11 cellular contexts compared by ENCODE assay signal in genomic region chr2:237025090-237025865, GRCh38.
A peak's percentile ranks its signal among the peaks of the same experiment; 100 is the strongest.
DNase-seq lines count a peak whose midpoint lies in the region; ATAC-seq and TF ChIP-seq lines count a peak whose summit lies in the region.
"Had no signal": no experiment of that assay in that cellular context is flagged by ENCODE, and none has a peak within 500 bp of the region (broad histone marks: within the 10 kb centered on the region; RNA-seq: fewer than 3 reads in every experiment).

No MANE protein-coding gene starts in this region.

- H3K4me2 ChIP-seq in mammary epithelial cell (ENCODE audit: insufficient read depth, low read depth, low read length): no peak overlapping the region

- TF ChIP-seq CTCF in AG04449 (IDR thresholded peaks at IDR 0.05; ENCODE audit: insufficient read depth, low read length, missing control alignments) (no peak), mammary epithelial cell (conservative IDR thresholded peaks at IDR 0.05 in 1 of 2, IDR thresholded peaks at IDR 0.05 in 1 of 2; ENCODE audit: extremely low read depth in 1 of 2, insufficient read depth in 1 of 2, low read depth in 1 of 2, low read length in 2 of 2) (no peak), lung (IDR thresholded peaks at IDR 0.05; ENCODE audit: control extremely low read depth, extremely low read depth) (no peak), GM20000 (IDR thresholded peaks at IDR 0.05; ENCODE audit: extremely low read depth, missing control alignments) (no peak)

- peaks cover 10% of the 10 kb centered on the region for H3K4me1 ChIP-seq in mammary epithelial cell (ENCODE audit: insufficient read depth, low read length)
- H3K4me1 ChIP-seq in lung (ENCODE audit: control insufficient read depth in 2 of 2, insufficient read depth in 2 of 2, low read length in 2 of 2): no peaks in the 10 kb centered on the region

- ATAC-seq in lung (ENCODE audit: insufficient read depth, low FRiP score) (peak; percentile 46), GM21529 (IDR thresholded peaks at IDR 0.05; ENCODE audit: unreplicated experiment) (no peak), GM21515 (IDR thresholded peaks at IDR 0.05; ENCODE audit: unreplicated experiment) (no peak)
- ATAC-seq: T-cell had no signal

- WGBS in mammary epithelial cell (ENCODE audit: low coverage, missing lambda C conversion rate): 60% methylated on average over 9 of the region's 10 CpGs
- 83 to 88% methylated on average over 10 of the region's 10 CpGs for WGBS in lung, 2 donors

- intact Hi-C loops in mammary epithelial cell (cut with micrococcal nuclease): loop anchor here (2.0 to 10.0 kb wide), 4 partner anchors 58 to 350 kb away; no protein-coding TSS in a partner anchor

- H3K4me3 Mint-ChIP-seq in T-helper 2 cell treated with Interferon-gamma antibody and Interleukin-4, amounts not matched to agents 5 μg/mL and 100 μg/mL, for 36 hours: no peak overlapping the region
- H3K4me3 Mint-ChIP-seq: T-cell had no signal

- H3K9me3 Mint-ChIP-seq in T-helper 2 cell treated with Interferon-gamma antibody and Interleukin-4, amounts not matched to agents 5 μg/mL and 100 μg/mL, for 36 hours: no peaks in the 10 kb centered on the region
- H3K9me3 Mint-ChIP-seq: T-cell had no signal

- no peak overlapping the region for H3K4me3 ChIP-seq in AG04449 (ENCODE audit: low read depth, low read length)
- no peak overlapping the region for H3K4me3 ChIP-seq in mammary epithelial cell (replicated peaks in 1 of 3; ENCODE audit: insufficient read depth in 1 of 3, low read depth in 2 of 3, low read length in 3 of 3)
- no peak overlapping the region for H3K4me3 ChIP-seq in lung

- H3K36me3 ChIP-seq in mammary epithelial cell (ENCODE audit: insufficient read depth, low read length): no peaks in the 10 kb centered on the region
- H3K36me3 ChIP-seq in lung (ENCODE audit: control insufficient read depth in 2 of 2, insufficient read depth in 2 of 2, low read length in 2 of 2): no peaks in the 10 kb centered on the region

- H3K27ac Mint-ChIP-seq in T-helper 2 cell treated with Interferon-gamma antibody and Interleukin-4, amounts not matched to agents 5 μg/mL and 100 μg/mL, for 36 hours: no peak overlapping the region
- H3K27ac Mint-ChIP-seq: T-cell had no signal

- H2AFZ ChIP-seq in mammary epithelial cell (ENCODE audit: low read depth, low read length): peak overlapping the region; percentile 34

- DNase-seq in AG04449 (ENCODE audit: low read depth, low spot score) (peak; percentile 54), HuH-7.5 (ENCODE audit: low spot score) (peak; percentile 7), mammary epithelial cell (peak; percentile 64), lung (ENCODE audit: low spot score) (no peak), GM20000 (ENCODE audit: low spot score) (no peak)
- DNase-seq in T-helper 2 cell treated with Interferon-gamma antibody and Interleukin-4, amounts not matched to agents 5 μg/mL and 100 μg/mL, for 36 hours (ENCODE audit: low spot score): no peak
- DNase-seq: effector memory CD4-positive, alpha-beta T cell; NCI-H1417; T-cell had no signal

- H3K9me3 ChIP-seq in mammary epithelial cell (replicated peaks; ENCODE audit: insufficient read depth, low read length) (no peaks in the 10 kb centered on the region), lung (ENCODE audit: control insufficient read depth in 2 of 2, insufficient read depth in 1 of 2, low read length in 1 of 2) (peaks cover 0 to 2% of the 10 kb centered on the region in 2 donors)

- dilution Hi-C loops in mammary epithelial cell (cut with HindIII; ENCODE audit: low sequenced_read_pairs): no loop called here

- no peak overlapping the region for H3K9ac ChIP-seq in mammary epithelial cell (ENCODE audit: insufficient read depth, low read length)

- in situ Hi-C loops in mammary epithelial cell (cut with MboI; ENCODE audit: low sequenced_read_pairs in 2 of 2): loop anchor here (5.0 to 10.0 kb wide), 2 partner anchors 510 to 513 kb away; no protein-coding TSS in a partner anchor

- H3K27ac ChIP-seq in mammary epithelial cell (ENCODE audit: insufficient read depth, low read depth, low read length) (no peak overlapping the region), lung (ENCODE audit: low read depth in 1 of 2, low read length in 1 of 2) (no peak overlapping the region)

- no peaks in the 10 kb centered on the region for H3K4me1 Mint-ChIP-seq in T-helper 2 cell treated with Interferon-gamma antibody and Interleukin-4, amounts not matched to agents 5 μg/mL and 100 μg/mL, for 36 hours (ENCODE audit: low read depth)
- H3K4me1 Mint-ChIP-seq: T-cell had no signal

- no TSS peak for BruUV-seq in mammary epithelial cell (replicated peaks; lab: Mats Ljungman, UMichigan)

- H3K27me3 ChIP-seq in mammary epithelial cell (ENCODE audit: insufficient read depth, low read length) (no peaks in the 10 kb centered on the region), lung (ENCODE audit: control insufficient read depth, insufficient read depth) (no peaks in the 10 kb centered on the region)

- H3K27me3 Mint-ChIP-seq in T-helper 2 cell treated with Interferon-gamma antibody and Interleukin-4, amounts not matched to agents 5 μg/mL and 100 μg/mL, for 36 hours (ENCODE audit: low read depth): peaks cover 4% of the 10 kb centered on the region
- H3K27me3 Mint-ChIP-seq: T-cell had no signal

- no peaks in the 10 kb centered on the region for H3K36me3 Mint-ChIP-seq in T-helper 2 cell treated with Interferon-gamma antibody and Interleukin-4, amounts not matched to agents 5 μg/mL and 100 μg/mL, for 36 hours (ENCODE audit: low read depth)
- H3K36me3 Mint-ChIP-seq: T-cell had no signal

- H4K20me1 ChIP-seq in mammary epithelial cell (ENCODE audit: insufficient read depth, low read length): no peaks in the 10 kb centered on the region

- H3K79me2 ChIP-seq in mammary epithelial cell (ENCODE audit: insufficient read depth, low read length): no peaks in the 10 kb centered on the region

- CTCF ChIA-PET in AG04449 (lab: Yijun Ruan, JAX) (interaction anchor here (0.8 to 8.2 kb wide), 12 partner anchors 9 to 682 kb away, joined by 3 to 102 read pairs (median 4); partner anchors contain the start of gene ACKR3), mammary epithelial cell (lab: Charles Lee; ENCODE audit: low non-redundant PET) (interaction anchor here (0.7 kb wide), 2 partner anchors 255 to 513 kb away, joined by 3 read pairs; no protein-coding TSS in a partner anchor)

- POLR2A ChIA-PET in AG04449 (lab: Yijun Ruan, JAX): interaction anchor here (0.8 to 1.0 kb wide), 3 partner anchors 255 to 456 kb away, joined by 3 read pairs; partner anchors contain the start of gene ACKR3

Comparison
In these comparisons a context has a peak if more than half of its experiments do, and no peak if none do; other contexts are left out.
1. DNase-seq: peak in AG04449 (single experiment), HuH-7.5 (single experiment) and mammary epithelial cell (single experiment); none in lung (single experiment), GM20000 (single experiment) and T-helper 2 cell treated with Interferon-gamma antibody and Interleukin-4, amounts not matched to agents 5 μg/mL and 100 μg/mL, for 36 hours (single experiment).